Comparison of ENCODE assay signal across 20 cellular contexts in the genomic region with DNA sequence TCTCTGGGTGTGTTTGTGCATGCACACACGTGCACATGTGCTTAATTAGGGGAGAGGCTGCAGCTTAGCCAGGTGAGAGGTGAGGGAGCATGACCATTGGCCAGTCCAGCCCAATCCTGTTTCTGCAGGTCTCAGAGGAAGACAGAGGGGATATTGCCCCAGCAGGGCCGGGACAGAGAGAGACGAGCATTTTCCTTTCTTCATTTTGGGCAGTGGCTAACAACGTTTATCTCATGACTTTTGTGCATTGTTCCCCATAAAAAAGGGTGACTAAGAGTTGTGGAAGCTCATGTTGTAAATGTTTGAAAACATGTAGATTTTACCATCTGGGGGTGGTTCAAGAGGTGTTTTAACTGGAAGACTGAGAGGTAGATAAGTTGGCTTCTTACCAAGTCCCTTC. TPM values are rescaled to one million over a fixed set of nuclear protein-coding genes. Genes with fewer than 3 reads are reported as not detected.
DNase-seq lines count a peak whose midpoint lies in the region; ATAC-seq, FAIRE-seq and TF ChIP-seq lines count a peak whose summit lies in the region.
"Had no signal": no experiment of that assay in that cellular context is flagged by ENCODE, and none has a peak within 500 bp of the region (broad histone marks: within the 10 kb centered on the region; RNA-seq: fewer than 3 reads in every experiment).

No MANE protein-coding gene starts in this region.

- H3K9me3 Mint-ChIP-seq in activated naive CD4-positive, alpha-beta T cell treated with anti-CD3 and anti-CD28 coated beads, Interleukin-2, amount 50 U/mL, for 24 hours, result no peaks in the 10 kb centered on the region
- no peaks in the 10 kb centered on the region for H3K9me3 Mint-ChIP-seq in activated naive CD4-positive, alpha-beta T cell treated with anti-CD3 and anti-CD28 coated beads, Interleukin-2, amount 10 ng/mL, durations not matched to agents 7 days and 5 days

- H3K4me3 Mint-ChIP-seq in activated naive CD4-positive, alpha-beta T cell treated with anti-CD3 and anti-CD28 coated beads, Interleukin-2, amount 50 U/mL, for 24 hours, result no peak overlapping the region
- H3K4me3 Mint-ChIP-seq in activated naive CD4-positive, alpha-beta T cell treated with anti-CD3 and anti-CD28 coated beads, Interleukin-2, amount 10 ng/mL, durations not matched to agents 7 days and 5 days, result no peak overlapping the region

- peaks cover 34% of the 10 kb centered on the region for H3K4me1 Mint-ChIP-seq in activated naive CD4-positive, alpha-beta T cell treated with anti-CD3 and anti-CD28 coated beads, Interleukin-2, amount 50 U/mL, for 24 hours
- H3K4me1 Mint-ChIP-seq in activated naive CD4-positive, alpha-beta T cell treated with anti-CD3 and anti-CD28 coated beads, Interleukin-2, amount 10 ng/mL, durations not matched to agents 7 days and 5 days, result peaks cover 14% of the 10 kb centered on the region

- H3F3A ChIP-seq in PC-3 (ENCODE audit: low read length, unreplicated experiment), result no peaks in the 10 kb centered on the region

- FAIRE-seq in urothelium cell line (lab: Jason Lieb, UNC), result no peak
- FAIRE-seq in kidney (lab: Jason Lieb, UNC), result no peak
- FAIRE-seq: GM12878, K562 had no signal

- H3K27me3 ChIP-seq in PC-3 (ENCODE audit: low read length) (no peaks in the 10 kb centered on the region), foreskin keratinocyte (peaks cover 4% of the 10 kb centered on the region), HAP-1 (ENCODE audit: low read depth) (peaks cover 5% of the 10 kb centered on the region; the same call in 1 of the 2 replicates)

- H3K9me2 ChIP-seq in PC-3 (replicated peaks; ENCODE audit: low read length), result no peaks in the 10 kb centered on the region

- no peak overlapping the region for H3K4me3 ChIP-seq in PC-3 (ENCODE audit: low read length)
- H3K4me3 ChIP-seq in HAP-1, result no peak overlapping the region
- no peak overlapping the region for H3K4me3 ChIP-seq in kidney (ENCODE audit: low read length in 2 of 2)
- H3K4me3 ChIP-seq: GM12878, GM23248, K562, PC-9 had no signal

- H3K36me3 ChIP-seq in PC-3 (ENCODE audit: low read depth, low read length) (no peaks in the 10 kb centered on the region), HAP-1 (replicated peaks) (no peaks in the 10 kb centered on the region), kidney (ENCODE audit: control insufficient read depth in 1 of 2, insufficient read depth in 2 of 2, low read length in 2 of 2) (no peaks in the 10 kb centered on the region)
- H3K36me3 ChIP-seq: BE2C had no signal

- H3K27ac ChIP-seq in PC-3 (ENCODE audit: low read length) (no peak overlapping the region), foreskin keratinocyte (no peak overlapping the region), kidney (ENCODE audit: low read depth in 2 of 2, low read length in 2 of 2) (no peak overlapping the region)
- H3K27ac ChIP-seq: GM23248, PC-9 had no signal

- CTCF ChIA-PET in activated naive CD4-positive, alpha-beta T cell treated with anti-CD3 and anti-CD28 coated beads, Interleukin-2, amount 10 ng/mL, durations not matched to agents 7 days and 5 days (lab: Charles Lee), result no interaction called here
- CTCF ChIA-PET in PC-3 (lab: Charles Lee), result no interaction called here

- peak overlapping the region; percentile 56 for H3K27ac Mint-ChIP-seq in activated naive CD4-positive, alpha-beta T cell treated with anti-CD3 and anti-CD28 coated beads, Interleukin-2, amount 50 U/mL, for 24 hours
- no peak overlapping the region for H3K27ac Mint-ChIP-seq in activated naive CD4-positive, alpha-beta T cell treated with anti-CD3 and anti-CD28 coated beads, Interleukin-2, amount 10 ng/mL, durations not matched to agents 7 days and 5 days

- no peaks in the 10 kb centered on the region for H4K20me1 ChIP-seq in PC-3 (ENCODE audit: low read length)

- no peaks in the 10 kb centered on the region for H3K79me2 ChIP-seq in PC-3 (ENCODE audit: low read length)

- ATAC-seq in PC-3 (peak; percentile 61), foreskin keratinocyte (peak; percentile 40), GM19463 (IDR thresholded peaks at IDR 0.05; ENCODE audit: unreplicated experiment) (no peak)
- ATAC-seq: GM12878, K562 had no signal

- no TSS peak for BruUV-seq in PC-3 (replicated peaks; lab: Mats Ljungman, UMichigan)

- no peaks in the 10 kb centered on the region for H3K36me3 Mint-ChIP-seq in activated naive CD4-positive, alpha-beta T cell treated with anti-CD3 and anti-CD28 coated beads, Interleukin-2, amount 50 U/mL, for 24 hours
- H3K36me3 Mint-ChIP-seq in activated naive CD4-positive, alpha-beta T cell treated with anti-CD3 and anti-CD28 coated beads, Interleukin-2, amount 10 ng/mL, durations not matched to agents 7 days and 5 days, result no peaks in the 10 kb centered on the region

- no peak for TF ChIP-seq CTCF in PC-3 (conservative IDR thresholded peaks at IDR 0.05; ENCODE audit: low read depth, low read length)
- TF ChIP-seq CTCF in foreskin keratinocyte (conservative IDR thresholded peaks at IDR 0.05), result no peak
- TF ChIP-seq CTCF in kidney (IDR thresholded peaks at IDR 0.05; ENCODE audit: borderline replicate concordance, extremely low read depth, insufficient read depth), result no peak

- POLR2A ChIA-PET in PC-3 (lab: Charles Lee; ENCODE audit: unreplicated experiment), result no interaction called here

- H3K4me2 ChIP-seq in PC-3 (ENCODE audit: low read length), result peak overlapping the region; percentile 55
- H3K4me2 ChIP-seq: PC-9 had no signal

- H3K4me1 ChIP-seq in PC-3 (ENCODE audit: insufficient read depth, low read length) (peaks cover 16% of the 10 kb centered on the region), foreskin keratinocyte (peaks cover 6% of the 10 kb centered on the region), HAP-1 (no peaks in the 10 kb centered on the region), kidney (ENCODE audit: control insufficient read depth in 1 of 2, insufficient read depth in 1 of 2, low read depth in 1 of 2, low read length in 2 of 2) (no peaks in the 10 kb centered on the region)
- H3K4me1 ChIP-seq: BE2C had no signal

- no peak overlapping the region for H2AFZ ChIP-seq in PC-3 (ENCODE audit: low read length)
- H2AFZ ChIP-seq: GM23248, PC-9 had no signal

- in situ Hi-C loops in HAP-1 (cut with MboI; ENCODE audit: low sequenced_read_pairs), result no loop called here

- no peak for DNase-seq in activated naive CD4-positive, alpha-beta T cell treated with anti-CD3 and anti-CD28 coated beads, Interleukin-2, amount 10 ng/mL, durations not matched to agents 7 days and 5 days
- DNase-seq in PC-3 (peak; percentile 56), foreskin keratinocyte (peak in 1 of 2 donors; percentile 45), urothelium cell line (ENCODE audit: low spot score) (peak; percentile 19), HAP-1 (ENCODE audit: low spot score in 2 of 2) (no peak), kidney (no peak)
- DNase-seq: 8988T, BE2C, GDM1, GM23248, NCI-H1048, NCI-H1436 treated with DMSO at 0.1 percent for 48 hours, NCI-H2081, NCI-H510A, NCI-H774, PC-9 had no signal

- intact Hi-C loops in PC-3 (cut with micrococcal nuclease) (no loop called here), kidney (cut with DNase I) (no loop called here)

- H3K9me3 ChIP-seq in PC-3 (ENCODE audit: low read length) (no peaks in the 10 kb centered on the region), HAP-1 (no peaks in the 10 kb centered on the region), kidney (ENCODE audit: control insufficient read depth in 1 of 2, low read length in 2 of 2) (no peaks in the 10 kb centered on the region)
- H3K9me3 ChIP-seq: BE2C had no signal

- no peak overlapping the region for H3K9ac ChIP-seq in PC-3 (ENCODE audit: low read length)
- H3K9ac ChIP-seq in kidney (ENCODE audit: low read length in 2 of 2), result no peak overlapping the region
- H3K9ac ChIP-seq: GM23248 had no signal

- H3K27me3 Mint-ChIP-seq in activated naive CD4-positive, alpha-beta T cell treated with anti-CD3 and anti-CD28 coated beads, Interleukin-2, amount 50 U/mL, for 24 hours, result peaks cover 2% of the 10 kb centered on the region
- H3K27me3 Mint-ChIP-seq in activated naive CD4-positive, alpha-beta T cell treated with anti-CD3 and anti-CD28 coated beads, Interleukin-2, amount 10 ng/mL, durations not matched to agents 7 days and 5 days, result peaks cover 14% of the 10 kb centered on the region

RNA-seq across cellular contexts. Expression of gene DMBT1, which starts 16.9 kb away (rescaled TPM):
- total RNA-seq in PC-3 (2014; rRNA removed) (0.62 and 1.2 TPM in 2 replicates), foreskin keratinocyte (0.04 and 0.07 TPM in 2 replicates), kidney (0.06 TPM)
- polyA plus RNA-seq in foreskin keratinocyte (0.02 and 0.03 TPM in 2 replicates), kidney (ENCODE audit: insufficient read depth, low read depth, low replicate concordance) (not detected)
- total RNA-seq: GM23248 had no signal
- polyA plus RNA-seq: GM23248 had no signal

Comparison
In these comparisons a context has a peak if more than half of its experiments do, and no peak if none do; other contexts are left out.
1. DNase-seq: peak in PC-3 (single experiment) and urothelium cell line (single experiment); none in activated naive CD4-positive, alpha-beta T cell treated with anti-CD3 and anti-CD28 coated beads, Interleukin-2, amount 10 ng/mL, durations not matched to agents 7 days and 5 days (single experiment), HAP-1 (0 of 2) and kidney (single experiment).